6 cellular contexts compared by ENCODE assay signal in genomic region chr9:32260481-32260880, GRCh38.
"Had no signal": no experiment of that assay in that cellular context is flagged by ENCODE, and none has a peak within 500 bp of the region (broad histone marks: within the 10 kb centered on the region; RNA-seq: fewer than 3 reads in every experiment).

No MANE protein-coding gene starts in this region.

- H3K27ac ChIP-seq: GM23248 had no signal

- ATAC-seq: K562 had no signal

- DNase-seq: GM23248, GOT3, H9, HCEC 1CT, IMR-90 had no signal

- H3K4me3 ChIP-seq: GM23248, K562 had no signal
